36 cellular contexts compared by ENCODE assay signal in genomic region chr3:86162521-86162920, GRCh38.
"Had no signal": no experiment of that assay in that cellular context is flagged by ENCODE, and none has a peak within 500 bp of the region (broad histone marks: within the 10 kb centered on the region; RNA-seq: fewer than 3 reads in every experiment).

No MANE protein-coding gene starts in this region.

- H3K9me3 Mint-ChIP-seq: activated CD4-positive, alpha-beta memory T cell treated with anti-CD3 and anti-CD28 coated beads, Interleukin-2, amount 10 ng/mL, durations not matched to agents 7 days and 5 days; activated T-helper 1 cell treated with anti-CD3 and anti-CD28 coated beads, Interleukin-12 subunit alpha, Interleukin-12 subunit beta, Interleukin-2, Interleukin-4 antibody, amounts not matched to agents 30 ng/mL and 10 ng/mL and 1 ng/mL, durations not matched to agents 14 hours and 24 hours and 36 hours had no signal

- H3K27me3 ChIP-seq: adrenal gland, body of pancreas, brain microvascular endothelial cell, breast epithelium had no signal

- H3K27ac ChIP-seq: adrenal gland, body of pancreas, brain microvascular endothelial cell, breast epithelium had no signal

- H3K4me3 ChIP-seq: adrenal gland, body of pancreas, breast epithelium had no signal

- DNase-seq: activated CD4-positive, alpha-beta memory T cell treated with anti-CD3 and anti-CD28 coated beads, Interleukin-2, amount 10 ng/mL, durations not matched to agents 7 days and 5 days; activated CD4-positive, alpha-beta T cell treated with anti-CD3 and anti-CD28 coated beads for 1 hour; activated CD4-positive, alpha-beta T cell treated with anti-CD3 and anti-CD28 coated beads for 36 hours; activated CD4-positive, alpha-beta T cell treated with anti-CD3 and anti-CD28 coated beads for 48 hours; activated CD4-positive, alpha-beta T cell treated with anti-CD3 and anti-CD28 coated beads, Interleukin-2, amount 10 ng/mL, durations not matched to agents 7 days and 5 days; activated CD4-positive, alpha-beta T cell treated with anti-CD3 and anti-CD28 coated beads, Interleukin-2, amount 50 U/mL, for 48 hours; activated CD4-positive, CD25-positive, alpha-beta regulatory T cell; activated CD8-positive, alpha-beta memory T cell treated with anti-CD3 and anti-CD28 coated beads, Interleukin-2, amount 50 U/mL, for 4 hours; activated effector memory CD4-positive, alpha-beta T cell treated with anti-CD3 and anti-CD28 coated beads, Interleukin-2, amount 50 U/mL, for 16 hours; activated gamma-delta T cell treated with Interleukin-2 at 50 U/mL for 16 hours; activated naive CD4-positive, alpha-beta T cell; activated naive CD4-positive, alpha-beta T cell treated with anti-CD3 and anti-CD28 coated beads for 36 hours; activated naive CD4-positive, alpha-beta T cell treated with anti-CD3 and anti-CD28 coated beads, Interleukin-2, amount 50 U/mL, for 16 hours; activated naive CD8-positive, alpha-beta T cell treated with anti-CD3 and anti-CD28 coated beads for 36 hours; activated T-cell treated with anti-CD3 and anti-CD28 coated beads for 4 hours; activated T-cell treated with anti-CD3 and anti-CD28 coated beads, Interleukin-2, amount 50 U/mL, for 1 hour; activated T-cell treated with anti-CD3 and anti-CD28 coated beads, Interleukin-2, amount 50 U/mL, for 4 hours; activated T-cell treated with anti-CD3 and anti-CD28 coated beads, Interleukin-2, amount 50 U/mL, for 72 hours; adrenal gland; amniotic stem cell; aorta; body of pancreas; brain microvascular endothelial cell; central memory CD4-positive, alpha-beta T cell; T-helper 1 cell; T-helper 2 cell; T-helper 9 cell had no signal

- H3K4me1 ChIP-seq: adrenal gland, body of pancreas, breast epithelium had no signal

- H3K27ac Mint-ChIP-seq: activated CD4-positive, alpha-beta memory T cell treated with anti-CD3 and anti-CD28 coated beads, Interleukin-2, amount 10 ng/mL, durations not matched to agents 7 days and 5 days; activated CD4-positive, alpha-beta T cell treated with anti-CD3 and anti-CD28 coated beads for 36 hours; activated CD4-positive, alpha-beta T cell treated with anti-CD3 and anti-CD28 coated beads, Interleukin-2, amount 10 ng/mL, durations not matched to agents 7 days and 5 days; activated naive CD4-positive, alpha-beta T cell treated with anti-CD3 and anti-CD28 coated beads for 36 hours; activated naive CD4-positive, alpha-beta T cell treated with anti-CD3 and anti-CD28 coated beads, Interleukin-2, amount 50 U/mL, for 72 hours; activated naive CD8-positive, alpha-beta T cell treated with anti-CD3 and anti-CD28 coated beads for 36 hours; activated T-cell treated with anti-CD3 and anti-CD28 coated beads, Interleukin-2, amount 50 U/mL, for 72 hours; activated T-helper 1 cell treated with anti-CD3 and anti-CD28 coated beads, Interleukin-12 subunit alpha, Interleukin-12 subunit beta, Interleukin-2, Interleukin-4 antibody, amounts not matched to agents 30 ng/mL and 10 ng/mL and 1 ng/mL, durations not matched to agents 14 hours and 24 hours and 36 hours; activated T-helper 17 cell treated with anti-CD3 and anti-CD28 coated beads, Interleukin-2, amount 50 U/mL, for 72 hours; T-helper 1 cell treated with Interleukin-12 subunit alpha and Interleukin-12 subunit beta and Interleukin-4 antibody, amounts not matched to agents 30 μg/mL and 1 μg/mL, for 36 hours; T-helper 2 cell treated with Interferon-gamma antibody and Interleukin-4, amounts not matched to agents 5 μg/mL and 100 μg/mL, for 36 hours had no signal

- H3K4me3 Mint-ChIP-seq: activated CD4-positive, alpha-beta memory T cell treated with anti-CD3 and anti-CD28 coated beads, Interleukin-2, amount 10 ng/mL, durations not matched to agents 7 days and 5 days; activated CD4-positive, alpha-beta T cell treated with anti-CD3 and anti-CD28 coated beads for 36 hours; activated CD4-positive, alpha-beta T cell treated with anti-CD3 and anti-CD28 coated beads, Interleukin-2, amount 10 ng/mL, durations not matched to agents 7 days and 5 days; activated naive CD4-positive, alpha-beta T cell treated with anti-CD3 and anti-CD28 coated beads for 36 hours; activated naive CD8-positive, alpha-beta T cell treated with anti-CD3 and anti-CD28 coated beads for 36 hours; activated T-cell treated with anti-CD3 and anti-CD28 coated beads, Interleukin-2, amount 50 U/mL, for 4 hours; activated T-cell treated with anti-CD3 and anti-CD28 coated beads, Interleukin-2, amount 50 U/mL, for 72 hours; activated T-helper 1 cell treated with anti-CD3 and anti-CD28 coated beads, Interleukin-12 subunit alpha, Interleukin-12 subunit beta, Interleukin-2, Interleukin-4 antibody, amounts not matched to agents 30 ng/mL and 10 ng/mL and 1 ng/mL, durations not matched to agents 14 hours and 24 hours and 36 hours; activated T-helper 17 cell treated with anti-CD3 and anti-CD28 coated beads, Interleukin-2, amount 50 U/mL, for 72 hours; T-helper 1 cell treated with Interleukin-12 subunit alpha and Interleukin-12 subunit beta and Interleukin-4 antibody, amounts not matched to agents 30 μg/mL and 1 μg/mL, for 36 hours; T-helper 2 cell treated with Interferon-gamma antibody and Interleukin-4, amounts not matched to agents 5 μg/mL and 100 μg/mL, for 36 hours had no signal

- H3K4me1 Mint-ChIP-seq: activated CD4-positive, alpha-beta memory T cell treated with anti-CD3 and anti-CD28 coated beads, Interleukin-2, amount 10 ng/mL, durations not matched to agents 7 days and 5 days; activated CD4-positive, alpha-beta T cell treated with anti-CD3 and anti-CD28 coated beads for 36 hours; activated CD4-positive, alpha-beta T cell treated with anti-CD3 and anti-CD28 coated beads, Interleukin-2, amount 10 ng/mL, durations not matched to agents 7 days and 5 days; activated naive CD8-positive, alpha-beta T cell treated with anti-CD3 and anti-CD28 coated beads for 36 hours; activated T-helper 17 cell treated with anti-CD3 and anti-CD28 coated beads, Interleukin-2, amount 50 U/mL, for 72 hours had no signal

- H3K36me3 Mint-ChIP-seq: activated naive CD4-positive, alpha-beta T cell treated with anti-CD3 and anti-CD28 coated beads, Interleukin-2, amount 50 U/mL, for 72 hours; activated naive CD8-positive, alpha-beta T cell treated with anti-CD3 and anti-CD28 coated beads for 36 hours had no signal

- H3K36me3 ChIP-seq: adrenal gland, brain microvascular endothelial cell, breast epithelium had no signal

- H3K27me3 Mint-ChIP-seq: activated CD4-positive, alpha-beta memory T cell treated with anti-CD3 and anti-CD28 coated beads, Interleukin-2, amount 10 ng/mL, durations not matched to agents 7 days and 5 days; activated CD4-positive, alpha-beta T cell treated with anti-CD3 and anti-CD28 coated beads for 36 hours; activated CD4-positive, alpha-beta T cell treated with anti-CD3 and anti-CD28 coated beads, Interleukin-2, amount 10 ng/mL, durations not matched to agents 7 days and 5 days; activated naive CD8-positive, alpha-beta T cell treated with anti-CD3 and anti-CD28 coated beads for 36 hours; activated T-helper 17 cell treated with anti-CD3 and anti-CD28 coated beads, Interleukin-2, amount 50 U/mL, for 72 hours had no signal

- H3K9me3 ChIP-seq: adrenal gland, body of pancreas, breast epithelium had no signal

- ATAC-seq: activated CD4-positive, alpha-beta T cell treated with anti-CD3 and anti-CD28 coated beads for 36 hours; activated CD4-positive, CD25-positive, alpha-beta regulatory T cell treated with anti-CD3 and anti-CD28 coated beads, Interleukin-2, amount 50 U/mL, for 24 hours; activated naive CD4-positive, alpha-beta T cell treated with anti-CD3 and anti-CD28 coated beads, Interleukin-2, amount 50 U/mL, for 72 hours; activated T-cell treated with anti-CD3 and anti-CD28 coated beads, Interleukin-2, amount 50 U/mL, for 4 hours; activated T-cell treated with anti-CD3 and anti-CD28 coated beads, Interleukin-2, amount 50 U/mL, for 72 hours; activated T-helper 17 cell treated with anti-CD3 and anti-CD28 coated beads, Interleukin-2, amount 50 U/mL, for 72 hours; body of pancreas had no signal

- FAIRE-seq: astrocyte, TTC549 had no signal
